ENCODE assay signal across 9 cellular contexts in the genomic region with DNA sequence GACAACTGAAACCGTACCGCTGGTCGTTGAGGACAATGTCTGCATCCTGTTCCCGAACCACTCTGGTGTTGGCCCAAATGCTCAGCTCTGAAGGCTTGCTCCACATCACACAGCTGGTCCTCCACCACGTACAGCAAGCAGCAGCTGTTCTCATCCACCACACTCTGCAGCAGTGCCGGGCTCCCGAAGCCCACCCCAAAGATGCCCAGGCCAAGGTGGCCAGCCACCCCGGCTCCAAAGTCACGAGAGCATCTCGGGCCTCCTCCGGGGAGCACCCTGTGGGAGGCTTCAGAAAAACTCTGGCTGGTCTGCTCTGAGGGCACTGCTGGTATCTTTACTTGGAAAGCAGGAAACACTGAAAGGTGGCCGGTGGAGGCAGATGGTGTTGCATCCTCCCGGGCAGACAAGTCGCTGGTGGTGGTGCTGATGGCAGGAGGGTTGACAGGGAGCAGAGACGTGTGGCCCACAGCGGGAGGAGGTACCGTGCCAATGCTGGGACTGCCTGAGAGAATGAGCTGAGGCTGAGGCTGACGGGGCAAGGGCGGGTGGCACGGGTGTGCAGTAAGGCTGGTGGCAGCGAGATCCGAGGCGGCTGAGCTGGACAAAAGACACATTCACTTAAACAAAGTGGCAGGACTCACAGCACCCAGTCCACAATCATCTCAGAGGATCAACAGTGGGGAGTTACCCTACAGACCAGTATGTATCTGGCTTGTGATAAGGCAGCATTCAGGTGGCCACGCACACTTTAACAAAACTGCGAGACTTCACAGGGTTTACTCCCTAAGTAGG. TPM values are rescaled to one million over a fixed set of nuclear protein-coding genes. Genes with fewer than 3 reads are reported as not detected.
DNase-seq lines count a peak whose midpoint lies in the region; ATAC-seq lines count a peak whose summit lies in the region.
"Had no signal": no experiment of that assay in that cellular context is flagged by ENCODE, and none has a peak within 500 bp of the region (broad histone marks: within the 10 kb centered on the region; RNA-seq: fewer than 3 reads in every experiment).

No MANE protein-coding gene starts in this region.

- no peak for ATAC-seq in activated CD8-positive, alpha-beta memory T cell treated with anti-CD3 and anti-CD28 coated beads, Interleukin-2, amount 10 ng/mL, durations not matched to agents 7 days and 5 days
- ATAC-seq in stimulated activated memory B cell treated with anti-CD40 and anti-IgM and Interleukin-4, amounts not matched to agents 10 μg/mL and 1 μg/mL and 100 μg/mL, for 72 hours = no peak

- H3K4me3 Mint-ChIP-seq in activated CD8-positive, alpha-beta memory T cell treated with anti-CD3 and anti-CD28 coated beads, Interleukin-2, amount 10 ng/mL, durations not matched to agents 7 days and 5 days = peak overlapping the region; percentile 69
- peak overlapping the region; percentile 79 for H3K4me3 Mint-ChIP-seq in activated naive CD8-positive, alpha-beta T cell treated with anti-CD3 and anti-CD28 coated beads for 36 hours
- peak overlapping the region; percentile 79 for H3K4me3 Mint-ChIP-seq in stimulated activated memory B cell treated with anti-CD40 and anti-IgM and Interleukin-4, amounts not matched to agents 10 μg/mL and 1 μg/mL and 100 μg/mL, for 72 hours

- peak overlapping the region; percentile 73 for H3K4me3 ChIP-seq in iPS-18a (ENCODE audit: low read length)

- DNase-seq in activated CD8-positive, alpha-beta memory T cell treated with anti-CD3 and anti-CD28 coated beads, Interleukin-2, amount 10 ng/mL, durations not matched to agents 7 days and 5 days = no peak
- no peak for DNase-seq in activated CD8-positive, alpha-beta memory T cell treated with anti-CD3 and anti-CD28 coated beads for 24 hours
- DNase-seq in activated naive CD8-positive, alpha-beta T cell treated with anti-CD3 and anti-CD28 coated beads for 36 hours = no peak
- no peak for DNase-seq in NCI-H187 treated with DMSO at 0.1 percent for 48 hours (lab: John Stamatoyannopoulos, UW)
- no peak for DNase-seq in stimulated activated naive CD4-positive, alpha-beta T cell treated with Interleukin-2 at 50 U/mL for 16 hours (lab: John Stamatoyannopoulos, UW)
- DNase-seq in NCI-H1105 (lab: John Stamatoyannopoulos, UW) = no peak
- DNase-seq: activated effector memory CD4-positive, alpha-beta T cell treated with Interleukin-2 at 50 U/mL for 16 hours had no signal

- CTCF ChIA-PET in activated CD8-positive, alpha-beta memory T cell treated with anti-CD3 and anti-CD28 coated beads, Interleukin-2, amount 10 ng/mL, durations not matched to agents 7 days and 5 days (lab: Charles Lee) = interaction anchor here (1.5 kb wide), 1 partner anchor 21 kb away, joined by 3 read pairs; no protein-coding TSS in a partner anchor

- H3K4me1 ChIP-seq in iPS-18a (ENCODE audit: control insufficient read depth, low read depth, low read length) = peaks cover 8% of the 10 kb centered on the region

- H3K9ac ChIP-seq in iPS-18a (ENCODE audit: low read length) = no peak overlapping the region

- H3K27ac ChIP-seq in iPS-18a (ENCODE audit: low read length) = no peak overlapping the region

- H3K36me3 ChIP-seq in iPS-18a (ENCODE audit: control insufficient read depth, low read depth, low read length) = peaks cover 22% of the 10 kb centered on the region

- no peak overlapping the region for H3K27ac Mint-ChIP-seq in activated CD8-positive, alpha-beta memory T cell treated with anti-CD3 and anti-CD28 coated beads, Interleukin-2, amount 10 ng/mL, durations not matched to agents 7 days and 5 days
- peak overlapping the region; percentile 63 for H3K27ac Mint-ChIP-seq in activated naive CD8-positive, alpha-beta T cell treated with anti-CD3 and anti-CD28 coated beads for 36 hours
- H3K27ac Mint-ChIP-seq in stimulated activated memory B cell treated with anti-CD40 and anti-IgM and Interleukin-4, amounts not matched to agents 10 μg/mL and 1 μg/mL and 100 μg/mL, for 72 hours = peak overlapping the region; percentile 71

- H3K4me1 Mint-ChIP-seq in activated CD8-positive, alpha-beta memory T cell treated with anti-CD3 and anti-CD28 coated beads, Interleukin-2, amount 10 ng/mL, durations not matched to agents 7 days and 5 days = peaks cover 32% of the 10 kb centered on the region
- H3K4me1 Mint-ChIP-seq in activated naive CD8-positive, alpha-beta T cell treated with anti-CD3 and anti-CD28 coated beads for 36 hours = peaks cover 24% of the 10 kb centered on the region
- H3K4me1 Mint-ChIP-seq in stimulated activated memory B cell treated with anti-CD40 and anti-IgM and Interleukin-4, amounts not matched to agents 10 μg/mL and 1 μg/mL and 100 μg/mL, for 72 hours = peaks cover 39% of the 10 kb centered on the region

- no peaks in the 10 kb centered on the region for H3K27me3 Mint-ChIP-seq in activated CD8-positive, alpha-beta memory T cell treated with anti-CD3 and anti-CD28 coated beads, Interleukin-2, amount 10 ng/mL, durations not matched to agents 7 days and 5 days
- no peaks in the 10 kb centered on the region for H3K27me3 Mint-ChIP-seq in activated naive CD8-positive, alpha-beta T cell treated with anti-CD3 and anti-CD28 coated beads for 36 hours
- H3K27me3 Mint-ChIP-seq in stimulated activated memory B cell treated with anti-CD40 and anti-IgM and Interleukin-4, amounts not matched to agents 10 μg/mL and 1 μg/mL and 100 μg/mL, for 72 hours = no peaks in the 10 kb centered on the region

- H3K36me3 Mint-ChIP-seq in activated CD8-positive, alpha-beta memory T cell treated with anti-CD3 and anti-CD28 coated beads, Interleukin-2, amount 10 ng/mL, durations not matched to agents 7 days and 5 days = no peaks in the 10 kb centered on the region
- peaks cover 5% of the 10 kb centered on the region for H3K36me3 Mint-ChIP-seq in activated naive CD8-positive, alpha-beta T cell treated with anti-CD3 and anti-CD28 coated beads for 36 hours
- peaks cover 11% of the 10 kb centered on the region for H3K36me3 Mint-ChIP-seq in stimulated activated memory B cell treated with anti-CD40 and anti-IgM and Interleukin-4, amounts not matched to agents 10 μg/mL and 1 μg/mL and 100 μg/mL, for 72 hours

- H3K27me3 ChIP-seq in iPS-18a (ENCODE audit: control insufficient read depth, insufficient read depth, low read length) = peaks cover 6% of the 10 kb centered on the region

- no peaks in the 10 kb centered on the region for H3K9me3 Mint-ChIP-seq in activated CD8-positive, alpha-beta memory T cell treated with anti-CD3 and anti-CD28 coated beads, Interleukin-2, amount 10 ng/mL, durations not matched to agents 7 days and 5 days (ENCODE audit: low read depth)
- H3K9me3 Mint-ChIP-seq in activated naive CD8-positive, alpha-beta T cell treated with anti-CD3 and anti-CD28 coated beads for 36 hours = no peaks in the 10 kb centered on the region
- no peaks in the 10 kb centered on the region for H3K9me3 Mint-ChIP-seq in stimulated activated memory B cell treated with anti-CD40 and anti-IgM and Interleukin-4, amounts not matched to agents 10 μg/mL and 1 μg/mL and 100 μg/mL, for 72 hours

- H3K9me3 ChIP-seq in iPS-18a (ENCODE audit: control insufficient read depth, low read depth, low read length) = no peaks in the 10 kb centered on the region

RNA-seq across cellular contexts. Expression of gene CCDC27, which starts 6.5 kb away (rescaled TPM):
- not detected for total RNA-seq in activated CD8-positive, alpha-beta memory T cell treated with anti-CD3 and anti-CD28 coated beads, Interleukin-2, amount 10 ng/mL, durations not matched to agents 7 days and 5 days
- total RNA-seq in activated naive CD8-positive, alpha-beta T cell treated with anti-CD3 and anti-CD28 coated beads for 36 hours = not detected

RNA-seq across cellular contexts. Expression of gene SMIM1, which starts 26.8 kb away (rescaled TPM):
- not detected for total RNA-seq in activated CD8-positive, alpha-beta memory T cell treated with anti-CD3 and anti-CD28 coated beads, Interleukin-2, amount 10 ng/mL, durations not matched to agents 7 days and 5 days
- 1 to 10 TPM; 1.5 to 1.8 TPM for total RNA-seq in activated naive CD8-positive, alpha-beta T cell treated with anti-CD3 and anti-CD28 coated beads for 36 hours

RNA-seq across cellular contexts. Expression of gene LRRC47, which starts 50.5 kb away (rescaled TPM):
- 10 to 100 TPM; 31.8 to 42.6 TPM for total RNA-seq in activated CD8-positive, alpha-beta memory T cell treated with anti-CD3 and anti-CD28 coated beads, Interleukin-2, amount 10 ng/mL, durations not matched to agents 7 days and 5 days
- total RNA-seq in activated naive CD8-positive, alpha-beta T cell treated with anti-CD3 and anti-CD28 coated beads for 36 hours = 10 to 100 TPM; 47.5 to 57.5 TPM
